Comparison of ENCODE assay signal across 8 cellular contexts in genomic region chr7:13991791-13992620, GRCh38. TPM values are rescaled to one million over a fixed set of nuclear protein-coding genes. Genes with fewer than 3 reads are reported as not detected.
DNase-seq lines count a peak whose midpoint lies in the region; ATAC-seq lines count a peak whose summit lies in the region.

No MANE protein-coding gene starts in this region.

- intact Hi-C loops in activated T-helper 1 cell treated with anti-CD3 and anti-CD28 coated beads, Interleukin-12 subunit alpha, Interleukin-12 subunit beta, Interleukin-2, Interleukin-4 antibody, amounts not matched to agents 30 ng/mL and 10 ng/mL and 1 ng/mL, durations not matched to agents 14 hours and 24 hours and 36 hours (cut with micrococcal nuclease) = no loop called here

- H3K4ac ChIP-seq in mesendoderm (ENCODE audit: low read depth, low read length) = peak overlapping the region; percentile 37

- H3K27me3 Mint-ChIP-seq in activated T-helper 1 cell treated with anti-CD3 and anti-CD28 coated beads, Interleukin-12 subunit alpha, Interleukin-12 subunit beta, Interleukin-2, Interleukin-4 antibody, amounts not matched to agents 30 ng/mL and 10 ng/mL and 1 ng/mL, durations not matched to agents 14 hours and 24 hours and 36 hours (ENCODE audit: insufficient read depth) = peaks cover 3% of the 10 kb centered on the region

- H2BK15ac ChIP-seq in mesendoderm (replicated peaks; ENCODE audit: low read depth) = peak overlapping the region; percentile 41

- peak; percentile 3 for DNase-seq in mesendoderm
- DNase-seq in NCI-H128 (lab: John Stamatoyannopoulos, UW; ENCODE audit: unreplicated experiment) = no peak
- DNase-seq in DMS53 treated with DMSO at 0.1 percent for 48 hours (lab: John Stamatoyannopoulos, UW; ENCODE audit: unreplicated experiment) = no peak
- no peak for DNase-seq in activated T-helper 1 cell treated with anti-CD3 and anti-CD28 coated beads, Interleukin-12 subunit alpha, Interleukin-12 subunit beta, Interleukin-2, Interleukin-4 antibody, amounts not matched to agents 30 ng/mL and 10 ng/mL and 1 ng/mL, durations not matched to agents 14 hours and 24 hours and 36 hours (ENCODE audit: low spot score)

- H3K23ac ChIP-seq in mesendoderm (ENCODE audit: low read length) = no peak overlapping the region

- H2BK5ac ChIP-seq in mesendoderm (ENCODE audit: low read length) = peak overlapping the region; percentile 73

- ATAC-seq in HG03108 (IDR thresholded peaks at IDR 0.05; ENCODE audit: unreplicated experiment) = no peak

- H3K9me3 Mint-ChIP-seq in activated T-helper 1 cell treated with anti-CD3 and anti-CD28 coated beads, Interleukin-12 subunit alpha, Interleukin-12 subunit beta, Interleukin-2, Interleukin-4 antibody, amounts not matched to agents 30 ng/mL and 10 ng/mL and 1 ng/mL, durations not matched to agents 14 hours and 24 hours and 36 hours = no peaks in the 10 kb centered on the region

- no peaks in the 10 kb centered on the region for H3K9me3 ChIP-seq in HUES64 (ENCODE audit: insufficient read depth, low read depth, low read length)
- H3K9me3 ChIP-seq in duodenal mucosa (ENCODE audit: control insufficient read depth in 1 of 2, low read length in 2 of 2) = no peaks in the 10 kb centered on the region

- H2AFZ ChIP-seq in ACC112 (ENCODE audit: low read length, unreplicated experiment) = peak overlapping the region; percentile 78

- peak overlapping the region; percentile 90 for H3K18ac ChIP-seq in mesendoderm (ENCODE audit: low read length)

- peak overlapping the region; percentile 76 for H4K8ac ChIP-seq in mesendoderm (ENCODE audit: low read depth, low read length)

- H3K4me1 ChIP-seq in ACC112 (ENCODE audit: control insufficient read depth, insufficient read depth, low read length, unreplicated experiment) (no peaks in the 10 kb centered on the region), HUES64 (ENCODE audit: insufficient read depth, low read length) (peaks cover 26% of the 10 kb centered on the region), duodenal mucosa (ENCODE audit: control insufficient read depth in 1 of 2, insufficient read depth in 2 of 2, low read length in 2 of 2) (peaks cover 7 to 30% of the 10 kb centered on the region in 2 donors), mesendoderm (ENCODE audit: control insufficient read depth, low read depth, low read length) (peaks cover 5% of the 10 kb centered on the region)

- no peaks in the 10 kb centered on the region for H3K4me1 Mint-ChIP-seq in activated T-helper 1 cell treated with anti-CD3 and anti-CD28 coated beads, Interleukin-12 subunit alpha, Interleukin-12 subunit beta, Interleukin-2, Interleukin-4 antibody, amounts not matched to agents 30 ng/mL and 10 ng/mL and 1 ng/mL, durations not matched to agents 14 hours and 24 hours and 36 hours (ENCODE audit: low read depth)

- no peak overlapping the region for H3K4me3 Mint-ChIP-seq in activated T-helper 1 cell treated with anti-CD3 and anti-CD28 coated beads, Interleukin-12 subunit alpha, Interleukin-12 subunit beta, Interleukin-2, Interleukin-4 antibody, amounts not matched to agents 30 ng/mL and 10 ng/mL and 1 ng/mL, durations not matched to agents 14 hours and 24 hours and 36 hours

- WGBS in HUES64 = 72% methylated on average over 12 of the region's 12 CpGs
- no CpG with 5 or more reads among the region's 12 CpGs for WGBS in mesendoderm (ENCODE audit: extremely low coverage, insufficient coverage, low lambda C conversion rate)

- no peaks in the 10 kb centered on the region for H3K36me3 Mint-ChIP-seq in activated T-helper 1 cell treated with anti-CD3 and anti-CD28 coated beads, Interleukin-12 subunit alpha, Interleukin-12 subunit beta, Interleukin-2, Interleukin-4 antibody, amounts not matched to agents 30 ng/mL and 10 ng/mL and 1 ng/mL, durations not matched to agents 14 hours and 24 hours and 36 hours (ENCODE audit: low read depth)

- H3K56ac ChIP-seq in mesendoderm (ENCODE audit: low read length) = peak overlapping the region; percentile 81

- H3K4me2 ChIP-seq in mesendoderm (ENCODE audit: low read length) = peak overlapping the region; percentile 40

- H2AK5ac ChIP-seq in mesendoderm (ENCODE audit: low read length) = peak overlapping the region; percentile 97

- H3K36me3 ChIP-seq in ACC112 (ENCODE audit: insufficient read depth, low read length) (no peaks in the 10 kb centered on the region), HUES64 (ENCODE audit: insufficient read depth, low read length) (no peaks in the 10 kb centered on the region; the same call in 1 of the 2 replicates), duodenal mucosa (ENCODE audit: control insufficient read depth in 1 of 2, insufficient read depth in 2 of 2, low read length in 2 of 2) (no peaks in the 10 kb centered on the region), mesendoderm (ENCODE audit: control insufficient read depth, insufficient read depth, low read length) (no peaks in the 10 kb centered on the region)

- no peak overlapping the region for H3K27ac Mint-ChIP-seq in activated T-helper 1 cell treated with anti-CD3 and anti-CD28 coated beads, Interleukin-12 subunit alpha, Interleukin-12 subunit beta, Interleukin-2, Interleukin-4 antibody, amounts not matched to agents 30 ng/mL and 10 ng/mL and 1 ng/mL, durations not matched to agents 14 hours and 24 hours and 36 hours

- peak overlapping the region; percentile 82 for H2BK120ac ChIP-seq in mesendoderm (ENCODE audit: low read depth, low read length)

- H3K4me3 ChIP-seq in ACC112 (ENCODE audit: low read depth, low read length) = peak overlapping the region; percentile 76
- H3K4me3 ChIP-seq in HUES64 (ENCODE audit: low read length) = peak overlapping the region; percentile 86
- peak overlapping the region; percentile 89 to 94 for H3K4me3 ChIP-seq in duodenal mucosa (ENCODE audit: low read depth in 1 of 2, low read length in 2 of 2)
- no peak overlapping the region for H3K4me3 ChIP-seq in mesendoderm (ENCODE audit: low read length)

- H3K27me3 ChIP-seq in ACC112 (ENCODE audit: insufficient read depth, low read length) = no peaks in the 10 kb centered on the region
- no peaks in the 10 kb centered on the region for H3K27me3 ChIP-seq in HUES64 (ENCODE audit: insufficient read depth, low read length)
- H3K27me3 ChIP-seq in duodenal mucosa (ENCODE audit: control insufficient read depth in 1 of 2, insufficient read depth in 2 of 2, low read length in 2 of 2) = peaks cover 0 to 4% of the 10 kb centered on the region in 2 donors
- no peaks in the 10 kb centered on the region for H3K27me3 ChIP-seq in mesendoderm (ENCODE audit: insufficient read depth, low read length, poor library complexity)

- no peaks in the 10 kb centered on the region for H3K79me2 ChIP-seq in ACC112 (ENCODE audit: control insufficient read depth, insufficient read depth, low read length, unreplicated experiment)
- no peaks in the 10 kb centered on the region for H3K79me2 ChIP-seq in mesendoderm (ENCODE audit: control insufficient read depth, insufficient read depth, low read length)

- peak overlapping the region; percentile 81 for H3K9ac ChIP-seq in HUES64 (ENCODE audit: low read depth, low read length)
- peak overlapping the region in 1 of 2 donors; percentile 48 for H3K9ac ChIP-seq in duodenal mucosa (ENCODE audit: low read depth in 1 of 2, low read length in 2 of 2)
- H3K9ac ChIP-seq in mesendoderm (ENCODE audit: low read length) = peak overlapping the region; percentile 72

- H4K5ac ChIP-seq in mesendoderm (ENCODE audit: low read length) = peak overlapping the region; percentile 97

- H3K27ac ChIP-seq in ACC112 (ENCODE audit: low read depth, low read length) (peak overlapping the region; percentile 83), HUES64 (ENCODE audit: low read depth, low read length) (peak overlapping the region; percentile 97), duodenal mucosa (ENCODE audit: low read depth, low read length) (no peak overlapping the region), mesendoderm (ENCODE audit: low read depth, low read length) (peak overlapping the region; percentile 88)

- no peaks in the 10 kb centered on the region for H3K79me1 ChIP-seq in mesendoderm (ENCODE audit: low read length)

RNA-seq across cellular contexts. Expression of gene ETV1, which starts 2.5 kb away (rescaled TPM):
- polyA plus RNA-seq in HUES64 (2013, experiment 1 of 2) = 43.6 TPM
- polyA plus RNA-seq in HUES64 (2013, experiment 2 of 2) = 53.4 TPM
- polyA plus RNA-seq in mesendoderm (2013, experiment 1 of 2) = 51.1 TPM
- polyA plus RNA-seq in mesendoderm (2013, experiment 2 of 2) = 52.7 TPM
- not detected in 2 replicates for total RNA-seq in activated T-helper 1 cell treated with anti-CD3 and anti-CD28 coated beads, Interleukin-12 subunit alpha, Interleukin-12 subunit beta, Interleukin-2, Interleukin-4 antibody, amounts not matched to agents 30 ng/mL and 10 ng/mL and 1 ng/mL, durations not matched to agents 14 hours and 24 hours and 36 hours
